ENCODE assay signal across 1 cellular context in the genomic region with DNA sequence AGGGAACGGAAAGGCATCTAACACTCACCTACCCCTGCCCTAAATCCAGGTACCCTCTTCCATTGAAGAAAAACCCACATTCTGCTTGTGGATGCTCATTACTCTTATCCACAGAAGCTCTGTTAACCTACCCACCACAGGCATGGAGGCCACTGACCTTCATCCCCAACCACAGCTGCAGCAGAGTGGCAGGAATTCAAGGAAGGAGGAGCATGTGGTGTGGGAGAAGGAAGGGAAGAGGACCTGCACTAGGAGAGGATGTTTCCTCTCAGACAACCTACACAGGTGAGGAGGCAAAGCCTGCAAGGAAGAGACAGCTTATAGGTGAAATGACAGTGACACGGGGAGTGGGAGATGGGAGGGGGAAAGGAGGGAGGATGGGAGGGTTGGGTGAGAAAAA.
TF ChIP-seq lines count a peak whose summit lies in the region.

No MANE protein-coding gene starts in this region.

TF ChIP-seq in IMR-90, 13 proteins besides CTCF, POLR2A, EP300 and RAD21:
- no peak for TF ChIP-seq RCOR1 (IDR thresholded peaks at IDR 0.05; ENCODE audit: insufficient replicate concordance, low read length)
- TF ChIP-seq CEBPB (IDR thresholded peaks at IDR 0.05; ENCODE audit: low read depth, low read length) = no peak
- TF ChIP-seq NFE2L2 (IDR thresholded peaks at IDR 0.05; ENCODE audit: low read depth, low read length) = no peak
- no peak for TF ChIP-seq MXI1 (IDR thresholded peaks at IDR 0.05; ENCODE audit: borderline replicate concordance, low read depth, low read length)
- TF ChIP-seq FOS (IDR thresholded peaks at IDR 0.05; ENCODE audit: low read depth, low read length) = no peak
- no peak for TF ChIP-seq MAZ (IDR thresholded peaks at IDR 0.05; ENCODE audit: borderline replicate concordance, low read depth, low read length)
- no peak for TF ChIP-seq RFX5 (IDR thresholded peaks at IDR 0.05; ENCODE audit: low read depth, low read length)
- no peak for TF ChIP-seq BHLHE40 (IDR thresholded peaks at IDR 0.05; ENCODE audit: low read depth, low read length)
